ENCODE assay signal across 13 cellular contexts in the genomic region with DNA sequence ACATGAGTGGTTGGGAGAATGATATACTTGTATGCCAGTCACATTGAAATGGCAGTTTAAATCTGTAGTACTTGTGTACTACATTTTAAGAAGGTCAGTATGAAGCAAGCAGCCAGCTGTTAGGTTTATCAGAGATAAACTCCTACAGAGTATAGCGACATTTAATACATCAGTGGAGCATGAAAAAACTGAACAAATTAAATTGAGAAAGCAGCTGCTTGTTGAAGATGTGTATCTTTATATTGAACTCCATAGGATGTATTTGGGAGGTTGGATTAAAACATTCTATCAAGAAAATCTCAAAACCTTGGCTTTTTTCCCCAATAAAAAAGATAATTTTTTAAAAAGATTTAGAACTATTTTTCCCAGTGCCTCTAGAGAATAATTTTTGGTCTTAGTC. TPM values are rescaled to one million over a fixed set of nuclear protein-coding genes. Genes with fewer than 3 reads are reported as not detected.
DNase-seq lines count a peak whose midpoint lies in the region; ATAC-seq and TF ChIP-seq lines count a peak whose summit lies in the region.
"Had no signal": no experiment of that assay in that cellular context is flagged by ENCODE, and none has a peak within 500 bp of the region (broad histone marks: within the 10 kb centered on the region; RNA-seq: fewer than 3 reads in every experiment).

No MANE protein-coding gene starts in this region.

- no peak for TF ChIP-seq CTCF in SK-N-SH (IDR thresholded peaks at IDR 0.05)

- H3K4me3 Mint-ChIP-seq in stimulated activated naive B cell treated with anti-CD40 and anti-IgM and Interleukin-4, amounts not matched to agents 10 μg/mL and 1 μg/mL and 100 μg/mL, for 72 hours = no peak overlapping the region
- H3K4me3 Mint-ChIP-seq in activated T-cell treated with anti-CD3 and anti-CD28 coated beads, Interleukin-2, amount 50 U/mL, for 72 hours = no peak overlapping the region
- H3K4me3 Mint-ChIP-seq: CD8-positive, alpha-beta memory T cell had no signal

- no peak for TF ChIP-seq RAD21 in SK-N-SH (IDR thresholded peaks at IDR 0.05; ENCODE audit: low read length)

- no peak overlapping the region for H3K4me2 ChIP-seq in SK-N-SH
- H3K4me2 ChIP-seq: A549 had no signal

- H3F3A ChIP-seq in SK-N-SH (replicated peaks; ENCODE audit: insufficient read depth) = peaks cover 3% of the 10 kb centered on the region

- no peak overlapping the region for H3K4me3 ChIP-seq in SK-N-SH (ENCODE audit: low read depth in 2 of 2, low read length in 1 of 2)
- H3K4me3 ChIP-seq: A549, GM12878, GM23248 had no signal

- CTCF ChIA-PET in SK-N-SH (lab: Yijun Ruan, JAX) = interaction anchor here (1.2 to 1.7 kb wide), 2 partner anchors 15 kb away, joined by 4 to 8 read pairs; no protein-coding TSS in a partner anchor

- peaks cover 18 to 21% of the 10 kb centered on the region in 2 experiments for H3K36me3 ChIP-seq in SK-N-SH (replicated peaks in 1 of 2; ENCODE audit: control insufficient read depth in 1 of 2, insufficient read depth in 2 of 2, low read length in 1 of 2)

- DNase-seq in LHCN-M2 (ENCODE audit: low read depth) (peak; percentile 30), NCI-H2171 treated with DMSO at 0.1 percent for 48 hours (lab: John Stamatoyannopoulos, UW) (peak; percentile 56), SK-N-SH (no peak), NCI-H526 treated with DMSO at 0.1 percent for 48 hours (lab: John Stamatoyannopoulos, UW) (no peak)
- no peak for DNase-seq in stimulated activated naive B cell treated with anti-CD40 and anti-IgM and Interleukin-4, amounts not matched to agents 10 μg/mL and 1 μg/mL and 100 μg/mL, for 72 hours
- no peak for DNase-seq in activated T-cell treated with anti-CD3 and anti-CD28 coated beads, Interleukin-2, amount 50 U/mL, for 72 hours
- DNase-seq: Caco-2; CD8-positive, alpha-beta memory T cell; DMS79; GM23248; H7 had no signal

- H3K9me3 Mint-ChIP-seq in stimulated activated naive B cell treated with anti-CD40 and anti-IgM and Interleukin-4, amounts not matched to agents 10 μg/mL and 1 μg/mL and 100 μg/mL, for 72 hours = peaks cover 0 to 7% of the 10 kb centered on the region in 2 donors
- no peaks in the 10 kb centered on the region for H3K9me3 Mint-ChIP-seq in activated T-cell treated with anti-CD3 and anti-CD28 coated beads, Interleukin-2, amount 50 U/mL, for 72 hours
- H3K9me3 Mint-ChIP-seq: CD8-positive, alpha-beta memory T cell had no signal

- H3K27ac Mint-ChIP-seq in stimulated activated naive B cell treated with anti-CD40 and anti-IgM and Interleukin-4, amounts not matched to agents 10 μg/mL and 1 μg/mL and 100 μg/mL, for 72 hours = no peak overlapping the region
- no peak overlapping the region for H3K27ac Mint-ChIP-seq in activated T-cell treated with anti-CD3 and anti-CD28 coated beads, Interleukin-2, amount 50 U/mL, for 72 hours
- H3K27ac Mint-ChIP-seq: CD8-positive, alpha-beta memory T cell had no signal

- H3K4me1 ChIP-seq in SK-N-SH (ENCODE audit: control insufficient read depth in 1 of 2, insufficient read depth in 2 of 2, low read depth in 1 of 2, low read length in 1 of 2) = peaks cover 0 to 14% of the 10 kb centered on the region in 2 experiments; a peak in 2 of 4 replicates
- H3K4me1 ChIP-seq: A549, Caco-2 had no signal

- H3K9me2 ChIP-seq in SK-N-SH = no peaks in the 10 kb centered on the region

- no peak overlapping the region for H3K9ac ChIP-seq in SK-N-SH
- H3K9ac ChIP-seq: GM23248 had no signal

- no peaks in the 10 kb centered on the region for H3K27me3 ChIP-seq in SK-N-SH (ENCODE audit: insufficient read depth)

- peak in 1 of 2 experiments; percentile 75; a peak in 2 of 4 replicates for TF ChIP-seq EP300 in SK-N-SH (IDR thresholded peaks at IDR 0.05; ENCODE audit: borderline replicate concordance in 1 of 2, low read depth in 1 of 2, low read length in 1 of 2)

- H2AFZ ChIP-seq in SK-N-SH (ENCODE audit: low read depth) = no peak overlapping the region
- H2AFZ ChIP-seq: GM23248 had no signal

- peaks cover 3% of the 10 kb centered on the region; the same call in 1 of the 2 replicates for H4K20me1 ChIP-seq in SK-N-SH (ENCODE audit: insufficient read depth)

- peaks cover 0 to 7% of the 10 kb centered on the region in 2 donors for H3K4me1 Mint-ChIP-seq in stimulated activated naive B cell treated with anti-CD40 and anti-IgM and Interleukin-4, amounts not matched to agents 10 μg/mL and 1 μg/mL and 100 μg/mL, for 72 hours
- no peaks in the 10 kb centered on the region for H3K4me1 Mint-ChIP-seq in activated T-cell treated with anti-CD3 and anti-CD28 coated beads, Interleukin-2, amount 50 U/mL, for 72 hours (ENCODE audit: low read depth)

- H3K36me3 Mint-ChIP-seq in stimulated activated naive B cell treated with anti-CD40 and anti-IgM and Interleukin-4, amounts not matched to agents 10 μg/mL and 1 μg/mL and 100 μg/mL, for 72 hours = peaks cover 53 to 59% of the 10 kb centered on the region in 2 donors
- H3K36me3 Mint-ChIP-seq in activated T-cell treated with anti-CD3 and anti-CD28 coated beads, Interleukin-2, amount 50 U/mL, for 72 hours (ENCODE audit: insufficient read depth in 2 of 2) = peaks cover 15 to 36% of the 10 kb centered on the region in 2 donors

- WGBS in SK-N-SH (ENCODE audit: low lambda C conversion rate) = 98% methylated on average over 1 of the region's 1 CpG

- no peaks in the 10 kb centered on the region for H3K9me3 ChIP-seq in SK-N-SH
- H3K9me3 ChIP-seq: A549, Caco-2 had no signal

- peak overlapping the region in 1 of 2 experiments; percentile 67; a peak in 2 of 4 replicates for H3K27ac ChIP-seq in SK-N-SH (ENCODE audit: low read depth in 2 of 2, low read length in 1 of 2)
- H3K27ac ChIP-seq: A549, GM23248 had no signal

- no peak for ATAC-seq in stimulated activated naive B cell treated with anti-CD40 and anti-IgM and Interleukin-4, amounts not matched to agents 10 μg/mL and 1 μg/mL and 100 μg/mL, for 72 hours (replicated peaks)
- ATAC-seq in activated T-cell treated with anti-CD3 and anti-CD28 coated beads, Interleukin-2, amount 50 U/mL, for 72 hours (replicated peaks in 1 of 2) = no peak
- ATAC-seq: A549, GM12878 had no signal

- H3K27me3 Mint-ChIP-seq in stimulated activated naive B cell treated with anti-CD40 and anti-IgM and Interleukin-4, amounts not matched to agents 10 μg/mL and 1 μg/mL and 100 μg/mL, for 72 hours = no peaks in the 10 kb centered on the region
- H3K27me3 Mint-ChIP-seq in activated T-cell treated with anti-CD3 and anti-CD28 coated beads, Interleukin-2, amount 50 U/mL, for 72 hours (ENCODE audit: low read depth) = no peaks in the 10 kb centered on the region
- H3K27me3 Mint-ChIP-seq: CD8-positive, alpha-beta memory T cell had no signal

- peaks cover 26% of the 10 kb centered on the region; the same call in 1 of the 2 replicates for H3K79me2 ChIP-seq in SK-N-SH (ENCODE audit: insufficient read depth)

- POLR2A ChIA-PET in SK-N-SH (lab: Yijun Ruan, JAX) = no interaction called here

TF ChIP-seq in SK-N-SH, 30 proteins besides CTCF, POLR2A, EP300 and RAD21:
- 0 out of 2 replicates have a peak, but pooled peaks have one; percentile 25 for TF ChIP-seq FOXJ3 (CRISPR knock-in tag; IDR thresholded peaks at IDR 0.05)
- peak; percentile 48 for TF ChIP-seq RCOR1 (IDR thresholded peaks at IDR 0.05; ENCODE audit: low read length)
- TF ChIP-seq GATA2 (CRISPR knock-in tag; IDR thresholded peaks at IDR 0.05) = peak; percentile 53
- TF ChIP-seq POLR2AphosphoS5 (IDR thresholded peaks at IDR 0.05; ENCODE audit: low read depth, low read length) = no peak

RNA-seq across cellular contexts. Expression of a gene that starts 47.8 kb away (rescaled TPM):
- total RNA-seq in LHCN-M2 (2014; rRNA removed) = 31.5 and 42.4 TPM in 2 replicates
- polyA plus RNA-seq in LHCN-M2 (2012) = 11.8 TPM
- 19.2 and 19.9 TPM in 2 replicates for polyA plus RNA-seq in SK-N-SH (2012; rRNA removed)
- polyA plus RNA-seq in SK-N-SH (2012; cell fraction: cytosol; rRNA removed) = 28.3 and 35.2 TPM in 2 replicates
- polyA plus RNA-seq in SK-N-SH (2012; cell fraction: nucleus; rRNA removed) = 15.5 and 27.1 TPM in 2 replicates
- total RNA-seq in activated T-cell treated with anti-CD3 and anti-CD28 coated beads, Interleukin-2, amount 50 U/mL, for 72 hours = 10 to 100 TPM; 34.3 to 40.1 TPM

Comparison
In these comparisons a context has a peak if more than half of its experiments do, and no peak if none do; other contexts are left out.
1. DNase-seq: peak in LHCN-M2 (single experiment) and NCI-H2171 treated with DMSO at 0.1 percent for 48 hours (single experiment); none in SK-N-SH (single experiment), stimulated activated naive B cell treated with anti-CD40 and anti-IgM and Interleukin-4, amounts not matched to agents 10 μg/mL and 1 μg/mL and 100 μg/mL, for 72 hours (single experiment), NCI-H526 treated with DMSO at 0.1 percent for 48 hours (single experiment) and activated T-cell treated with anti-CD3 and anti-CD28 coated beads, Interleukin-2, amount 50 U/mL, for 72 hours (0 of 2).